8 cellular contexts compared by ENCODE assay signal in the genomic region with DNA sequence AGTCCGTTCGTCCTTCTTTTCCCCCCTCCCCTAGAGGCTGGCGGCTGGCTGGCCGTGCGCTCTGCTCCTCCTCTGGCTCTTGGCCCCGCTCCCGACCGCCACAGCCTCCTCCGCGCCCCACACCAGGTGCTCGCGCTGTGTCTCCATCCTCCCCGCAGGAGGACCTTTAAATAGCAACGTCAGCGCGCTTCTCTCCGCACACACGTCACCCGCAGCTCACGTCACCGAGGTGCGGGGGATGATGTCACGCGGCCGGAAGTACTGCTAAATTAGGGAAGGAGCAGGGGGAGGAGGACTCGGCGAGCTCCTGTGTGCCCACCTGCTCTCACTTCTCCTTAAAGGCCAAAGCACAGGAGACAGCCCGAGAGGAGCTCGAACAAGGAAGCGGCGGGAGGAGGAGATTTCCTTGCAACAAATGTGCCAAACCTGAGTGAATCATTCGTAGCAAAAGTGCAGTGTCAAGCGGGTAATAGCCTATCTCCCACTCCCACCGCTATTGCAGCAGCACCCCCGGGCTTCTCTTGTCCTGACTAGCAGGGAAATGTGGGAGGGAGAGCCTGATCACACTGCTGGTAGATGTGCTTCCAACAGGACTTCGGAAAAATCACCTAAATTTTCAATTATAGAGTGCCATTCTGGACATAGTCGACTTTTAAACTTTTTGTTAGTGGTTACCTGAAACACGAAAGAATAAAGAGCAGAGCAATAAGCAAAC. TPM values are rescaled to one million over a fixed set of nuclear protein-coding genes. Genes with fewer than 3 reads are reported as not detected.
DNase-seq lines count a peak whose midpoint lies in the region; ATAC-seq and TF ChIP-seq lines count a peak whose summit lies in the region.

No MANE protein-coding gene starts in this region.

- peak overlapping the region; percentile 81 to 93 for H3K4me3 Mint-ChIP-seq in CD14-positive monocyte
- H3K4me3 Mint-ChIP-seq in activated CD4-positive, alpha-beta memory T cell treated with anti-CD3 and anti-CD28 coated beads for 36 hours, result peak overlapping the region; percentile 92

- no peaks in the 10 kb centered on the region for H3K9me3 ChIP-seq in right lobe of liver

- peaks cover 47 to 64% (median 59%) of the 10 kb centered on the region in 3 donors for H3K27me3 Mint-ChIP-seq in CD14-positive monocyte (ENCODE audit: low read depth in 3 of 3)
- H3K27me3 Mint-ChIP-seq in activated CD4-positive, alpha-beta memory T cell treated with anti-CD3 and anti-CD28 coated beads for 36 hours, result peaks cover 24% of the 10 kb centered on the region

- H3K27me3 ChIP-seq in dorsolateral prefrontal cortex, result no peaks in the 10 kb centered on the region
- H3K27me3 ChIP-seq in right lobe of liver, result no peaks in the 10 kb centered on the region

- H3K27ac ChIP-seq in dorsolateral prefrontal cortex, result peak overlapping the region; percentile 53 to 99 (median 96)
- peak overlapping the region; percentile 88 to 93 (median 89) for H3K27ac ChIP-seq in right lobe of liver

- H3K4me1 Mint-ChIP-seq in CD14-positive monocyte, result peaks cover 30% of the 10 kb centered on the region
- peaks cover 28% of the 10 kb centered on the region for H3K4me1 Mint-ChIP-seq in activated CD4-positive, alpha-beta memory T cell treated with anti-CD3 and anti-CD28 coated beads for 36 hours (ENCODE audit: low read depth)

- H3K27ac Mint-ChIP-seq in CD14-positive monocyte, result peak overlapping the region; percentile 54 to 89 (median 80)
- H3K27ac Mint-ChIP-seq in activated CD4-positive, alpha-beta memory T cell treated with anti-CD3 and anti-CD28 coated beads for 36 hours, result peak overlapping the region; percentile 91

- H3K4me3 ChIP-seq in dorsolateral prefrontal cortex, result peak overlapping the region; percentile 66 to 98 (median 86)
- H3K4me3 ChIP-seq in right lobe of liver, result peak overlapping the region; percentile 68 to 82 (median 75)

- H3K36me3 ChIP-seq in right lobe of liver, result no peaks in the 10 kb centered on the region

- TF ChIP-seq CTCF in CD14-positive monocyte (IDR thresholded peaks at IDR 0.05) (no peak), dorsolateral prefrontal cortex (IDR thresholded peaks at IDR 0.05 in 54 of 56, conservative IDR thresholded peaks at IDR 0.05 in 2 of 56; ENCODE audit: low read depth in 1 of 56, partially characterized antibody in 56 of 56) (peak in 3 of 56 donors; percentile 1 to 4 (median 1)), right lobe of liver (IDR thresholded peaks at IDR 0.05) (no peak)

- peaks cover 3 to 22% (median 14%) of the 10 kb centered on the region in 7 donors for H3K9me3 Mint-ChIP-seq in CD14-positive monocyte
- no peaks in the 10 kb centered on the region for H3K9me3 Mint-ChIP-seq in activated CD4-positive, alpha-beta memory T cell treated with anti-CD3 and anti-CD28 coated beads for 36 hours

- CTCF ChIA-PET in activated CD4-positive, alpha-beta memory T cell treated with anti-CD3 and anti-CD28 coated beads for 36 hours (lab: Charles Lee), result interaction anchor here (0.8 to 1.1 kb wide), 2 partner anchors 98 to 494 kb away, joined by 3 read pairs; a partner anchor contains a TSS

- TF ChIP-seq POLR2A in right lobe of liver (IDR thresholded peaks at IDR 0.05), result peak; percentile 89

- DNase-seq in CD14-positive monocyte (ENCODE audit: low spot score), result peak; percentile 88
- DNase-seq in NCI-H748 (lab: John Stamatoyannopoulos, UW; ENCODE audit: unreplicated experiment), result peak; percentile 98
- peak; percentile 93 for DNase-seq in activated CD4-positive, alpha-beta memory T cell treated with anti-CD3 and anti-CD28 coated beads for 36 hours
- DNase-seq in dorsolateral prefrontal cortex, result peak; percentile 76 to 95 (median 90)
- DNase-seq in right lobe of liver, result peak; percentile 84 to 92 (median 85)
- DNase-seq in stimulated activated CD4-positive, alpha-beta T cell treated with anti-CD3 and anti-CD28 coated beads, Interleukin-4, amount 100 ng/mL, for 4 hours, result peak; percentile 84 to 92

- peaks cover 0 to 12% (median 0%) of the 10 kb centered on the region in 4 donors for H3K4me1 ChIP-seq in right lobe of liver

- intact Hi-C loops in CD14-positive monocyte (cut with micrococcal nuclease) (no loop called here), dorsolateral prefrontal cortex (cut with DNase I) (loop anchor here (2.0 to 5.0 kb wide), 3 partner anchors 98 to 568 kb away; a partner anchor contains a TSS), right lobe of liver (cut with DNase I) (no loop called here)
- intact Hi-C loops in activated CD4-positive, alpha-beta memory T cell treated with anti-CD3 and anti-CD28 coated beads for 36 hours (cut with micrococcal nuclease), result loop anchor here (1.0 to 5.0 kb wide), 5 partner anchors 47 to 523 kb away; a partner anchor contains a TSS

- H3K36me3 Mint-ChIP-seq in CD14-positive monocyte, result peaks cover 6 to 12% of the 10 kb centered on the region in 2 donors
- H3K36me3 Mint-ChIP-seq in activated CD4-positive, alpha-beta memory T cell treated with anti-CD3 and anti-CD28 coated beads for 36 hours, result peaks cover 2% of the 10 kb centered on the region

- POLR2A ChIA-PET in activated CD4-positive, alpha-beta memory T cell treated with anti-CD3 and anti-CD28 coated beads for 36 hours (lab: Charles Lee), result interaction anchor here (0.7 to 1.5 kb wide), 6 partner anchors 15 to 476 kb away, joined by 3 to 6 read pairs (median 3); a partner anchor contains a TSS

- WGBS in right lobe of liver (ENCODE audit: insufficient coverage, low coverage, low lambda C conversion rate, missing lambda C conversion rate), result 4% methylated on average over 10 of the region's 38 CpGs

- ATAC-seq in GM19395 (IDR thresholded peaks at IDR 0.05; ENCODE audit: unreplicated experiment) (peak; percentile 89), HG03558 (IDR thresholded peaks at IDR 0.05; ENCODE audit: extremely low read depth, unreplicated experiment) (peak; percentile 63), right lobe of liver (peak; percentile 83 to 89 (median 85))

RNA-seq across cellular contexts. Expression of a gene that starts 0.6 kb away (rescaled TPM):
- polyA plus RNA-seq in CD14-positive monocyte, result under 1 TPM; 0.04 to 0.62 TPM
- total RNA-seq in activated CD4-positive, alpha-beta memory T cell treated with anti-CD3 and anti-CD28 coated beads for 36 hours, result 1 to 10 TPM; 3.8 to 4.3 TPM
- 100 to 1,000 TPM in 16 of 120 experiments, 10 to 100 TPM in 104; 33.8 to 122 (median 80.4) TPM for total RNA-seq in dorsolateral prefrontal cortex
- 1 to 10 TPM in 4 of 6 experiments, under 1 TPM in 2; 0.26 to 1.7 (median 1.2) TPM for total RNA-seq in right lobe of liver

Comparison
In these comparisons a context has a peak if more than half of its experiments do, and no peak if none do; other contexts are left out.
1. Peak in every context shown above with its lines: DNase-seq, ATAC-seq, H3K4me3 ChIP-seq and H3K27ac ChIP-seq.
2. RNA of a gene that starts 0.6 kb away (total RNA-seq): 33.8 to 122 TPM in dorsolateral prefrontal cortex; 3.8 to 4.3 TPM in activated CD4-positive, alpha-beta memory T cell treated with anti-CD3 and anti-CD28 coated beads for 36 hours and 0.26 to 1.7 TPM in right lobe of liver; every median in the first group is over 4 times any median in the second.
3. intact Hi-C loops: an anchor here in activated CD4-positive, alpha-beta memory T cell treated with anti-CD3 and anti-CD28 coated beads for 36 hours (1.0 to 5.0 kb wide) and dorsolateral prefrontal cortex (2.0 to 5.0 kb wide); none called in CD14-positive monocyte and right lobe of liver.